ENCODE assay signal across 23 cellular contexts in the genomic region with DNA sequence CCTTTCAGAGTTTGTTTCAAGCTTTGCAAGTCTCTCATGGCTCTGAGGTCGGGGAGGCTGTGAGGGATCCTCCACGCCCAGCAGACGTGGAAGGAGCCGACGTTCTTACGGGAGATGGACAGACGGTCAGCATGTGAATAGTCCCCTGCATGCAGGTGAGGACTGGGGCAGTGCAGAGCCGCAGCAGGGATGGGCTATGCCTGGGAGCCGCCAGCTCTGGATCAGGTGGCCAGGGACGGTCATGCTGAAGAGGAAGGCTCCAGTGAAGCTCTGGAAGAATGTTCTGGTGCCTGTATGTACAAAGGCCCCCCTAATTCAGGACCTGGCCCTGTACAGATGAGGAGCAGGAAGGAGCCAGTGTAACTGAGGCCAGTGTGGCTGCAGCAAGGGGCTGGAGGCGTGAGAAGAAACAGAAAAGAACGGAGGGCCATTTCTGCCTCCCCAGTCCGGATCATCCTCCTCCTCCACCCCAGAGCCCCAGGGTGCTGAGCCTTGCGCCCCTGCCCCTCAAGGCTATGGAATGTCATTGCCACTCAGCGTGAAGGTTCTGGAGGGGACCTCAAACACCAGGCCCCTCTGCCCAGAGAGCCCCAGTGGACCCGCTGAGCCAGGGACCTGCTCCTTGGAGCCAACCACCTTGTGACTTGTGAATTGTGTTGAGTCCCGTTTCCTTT.
DNase-seq lines count a peak whose midpoint lies in the region; ATAC-seq and TF ChIP-seq lines count a peak whose summit lies in the region.
"Had no signal": no experiment of that assay in that cellular context is flagged by ENCODE, and none has a peak within 500 bp of the region (broad histone marks: within the 10 kb centered on the region; RNA-seq: fewer than 3 reads in every experiment).

No MANE protein-coding gene starts in this region.

- H3K4ac ChIP-seq in neuronal stem cell (ENCODE audit: low read length) = no peak overlapping the region

- WGBS in neuronal stem cell (ENCODE audit: extremely low coverage in 2 of 2, insufficient read length in 2 of 2, insufficient replicate concordance in 1 of 2), 2 donors = no CpG with 5 or more reads among the region's 17 CpGs

- H3K27ac ChIP-seq in RWPE2 (ENCODE audit: poor library complexity, severe bottlenecking) (no peak overlapping the region), neuronal stem cell (replicated peaks; ENCODE audit: low read length) (no peak overlapping the region)
- H3K27ac ChIP-seq: 22Rv1; BLaER1 treated with 17β-estradiol and CSF1 and Interleukin-3, amounts not matched to agents 10 nM and 100 nM had no signal

- intact Hi-C loops in sciatic nerve (cut with DNase I) = no loop called here

- DNase-seq in activated CD8-positive, alpha-beta memory T cell treated with anti-CD3 and anti-CD28 coated beads for 24 hours = peak; percentile 44
- no peak for DNase-seq in activated CD8-positive, alpha-beta memory T cell treated with anti-CD3 and anti-CD28 coated beads, Interleukin-2, amount 50 U/mL, for 4 hours
- DNase-seq in RWPE2 (ENCODE audit: low spot score) (peak; percentile 59), neuronal stem cell (ENCODE audit: low spot score) (no peak), sciatic nerve (ENCODE audit: low spot score) (peak; percentile 31), hippocampal formation (lab: John Stamatoyannopoulos, UW) (no peak)
- DNase-seq: Caco-2; CD4-positive, alpha-beta memory T cell; DMS 273 treated with DMSO at 0.1 percent for 48 hours; DND-41; Karpas-422; MV-4-11; NCI-H1417; NCI-H1694 treated with DMSO at 0.1 percent for 48 hours; NCI-H2081 treated with DMSO at 0.1 percent for 48 hours; NCI-H446; NCI-H526 treated with DMSO at 0.1 percent for 48 hours; OCI-M1; SHP77 had no signal

- no peak overlapping the region for H2BK12ac ChIP-seq in neuronal stem cell (ENCODE audit: low read length)

- H2BK5ac ChIP-seq in neuronal stem cell (ENCODE audit: low read length) = no peak overlapping the region

- no peak for ATAC-seq in RWPE2 (ENCODE audit: low read depth)
- no peak for ATAC-seq in sciatic nerve
- ATAC-seq in HG03280 (IDR thresholded peaks at IDR 0.05; ENCODE audit: unreplicated experiment) = no peak
- ATAC-seq in HG03460 (IDR thresholded peaks at IDR 0.05; ENCODE audit: unreplicated experiment) = no peak

- H3K23ac ChIP-seq in neuronal stem cell (ENCODE audit: low read depth, low read length, poor library complexity) = no peak overlapping the region

- no peak overlapping the region for H3K9ac ChIP-seq in neuronal stem cell (ENCODE audit: low read depth, low read length, poor library complexity)
- H3K9ac ChIP-seq: BLaER1 treated with 17β-estradiol and CSF1 and Interleukin-3, amounts not matched to agents 10 nM and 100 nM had no signal

- H3K36me3 ChIP-seq in RWPE2 (ENCODE audit: low read depth) (no peaks in the 10 kb centered on the region), neuronal stem cell (replicated peaks in 1 of 2; ENCODE audit: control insufficient read depth in 2 of 2, insufficient read depth in 2 of 2, low read length in 2 of 2) (no peaks in the 10 kb centered on the region)
- H3K36me3 ChIP-seq: BLaER1 treated with 17β-estradiol and CSF1 and Interleukin-3, amounts not matched to agents 10 nM and 100 nM had no signal

- H4K91ac ChIP-seq in neuronal stem cell (ENCODE audit: low read depth, low read length, poor library complexity) = no peak overlapping the region

- H2BK120ac ChIP-seq in neuronal stem cell (ENCODE audit: low read depth, low read length) = no peak overlapping the region

- H2BK15ac ChIP-seq in neuronal stem cell (ENCODE audit: low read length) = peak overlapping the region; percentile 41

- TF ChIP-seq CTCF in RWPE2 (IDR thresholded peaks at IDR 0.05; ENCODE audit: poor library complexity, severe bottlenecking) = no peak

- H3K4me1 ChIP-seq in RWPE2 (ENCODE audit: insufficient read depth, poor library complexity, severe bottlenecking) (no peaks in the 10 kb centered on the region), neuronal stem cell (ENCODE audit: control insufficient read depth in 2 of 2, insufficient read depth in 1 of 2, low read depth in 1 of 2, low read length in 2 of 2) (peaks cover 4% of the 10 kb centered on the region in 2 donors)

- H3K27me3 ChIP-seq in RWPE2 (ENCODE audit: insufficient read depth, poor library complexity, severe bottlenecking) (peaks cover under 1% of the 10 kb centered on the region), neuronal stem cell (ENCODE audit: control insufficient read depth in 3 of 3, insufficient read depth in 3 of 3, low read depth in 1 of 3, low read length in 3 of 3) (peaks cover 0 to 34% (median 25%) of the 10 kb centered on the region in 3 experiments)

- peak overlapping the region; percentile 72 for H3K18ac ChIP-seq in neuronal stem cell (ENCODE audit: low read length)

- no peaks in the 10 kb centered on the region for H3K9me3 ChIP-seq in RWPE2 (ENCODE audit: severe bottlenecking)
- peaks cover 0 to 2% of the 10 kb centered on the region in 2 donors for H3K9me3 ChIP-seq in neuronal stem cell (replicated peaks in 1 of 2; ENCODE audit: control insufficient read depth in 2 of 2, insufficient read depth in 1 of 2, low read depth in 1 of 2, low read length in 2 of 2)
- H3K9me3 ChIP-seq: BLaER1 treated with 17β-estradiol and CSF1 and Interleukin-3, amounts not matched to agents 10 nM and 100 nM; Caco-2 had no signal

- H2AK5ac ChIP-seq in neuronal stem cell (ENCODE audit: low read depth, low read length) = peak overlapping the region; percentile 24

- H3K79me1 ChIP-seq in neuronal stem cell (ENCODE audit: low read depth, low read length) = peaks cover 1% of the 10 kb centered on the region

- no peak overlapping the region for H2AFZ ChIP-seq in neuronal stem cell (ENCODE audit: low read length)

- H3K4me2 ChIP-seq in neuronal stem cell (ENCODE audit: insufficient read depth, low read length, poor library complexity, severe bottlenecking) = no peak overlapping the region
- H3K4me2 ChIP-seq: BLaER1 treated with 17β-estradiol and CSF1 and Interleukin-3, amounts not matched to agents 10 nM and 100 nM had no signal

- H4K8ac ChIP-seq in neuronal stem cell (ENCODE audit: low read depth, low read length) = no peak overlapping the region

- no peak overlapping the region for H3K14ac ChIP-seq in neuronal stem cell (ENCODE audit: low read length)

- H3K4me3 ChIP-seq in RWPE2 (ENCODE audit: severe bottlenecking) (no peak overlapping the region), neuronal stem cell (ENCODE audit: low read length in 2 of 2) (no peak overlapping the region)
- H3K4me3 ChIP-seq: BLaER1 treated with 17β-estradiol and CSF1 and Interleukin-3, amounts not matched to agents 10 nM and 100 nM had no signal

Comparison
In these comparisons a context has a peak if more than half of its experiments do, and no peak if none do; other contexts are left out.
1. DNase-seq: peak in activated CD8-positive, alpha-beta memory T cell treated with anti-CD3 and anti-CD28 coated beads for 24 hours (single experiment), RWPE2 (single experiment) and sciatic nerve (single experiment); none in activated CD8-positive, alpha-beta memory T cell treated with anti-CD3 and anti-CD28 coated beads, Interleukin-2, amount 50 U/mL, for 4 hours (single experiment), neuronal stem cell (single experiment) and hippocampal formation (0 of 2).